9 cellular contexts compared by ENCODE assay signal in the genomic region with DNA sequence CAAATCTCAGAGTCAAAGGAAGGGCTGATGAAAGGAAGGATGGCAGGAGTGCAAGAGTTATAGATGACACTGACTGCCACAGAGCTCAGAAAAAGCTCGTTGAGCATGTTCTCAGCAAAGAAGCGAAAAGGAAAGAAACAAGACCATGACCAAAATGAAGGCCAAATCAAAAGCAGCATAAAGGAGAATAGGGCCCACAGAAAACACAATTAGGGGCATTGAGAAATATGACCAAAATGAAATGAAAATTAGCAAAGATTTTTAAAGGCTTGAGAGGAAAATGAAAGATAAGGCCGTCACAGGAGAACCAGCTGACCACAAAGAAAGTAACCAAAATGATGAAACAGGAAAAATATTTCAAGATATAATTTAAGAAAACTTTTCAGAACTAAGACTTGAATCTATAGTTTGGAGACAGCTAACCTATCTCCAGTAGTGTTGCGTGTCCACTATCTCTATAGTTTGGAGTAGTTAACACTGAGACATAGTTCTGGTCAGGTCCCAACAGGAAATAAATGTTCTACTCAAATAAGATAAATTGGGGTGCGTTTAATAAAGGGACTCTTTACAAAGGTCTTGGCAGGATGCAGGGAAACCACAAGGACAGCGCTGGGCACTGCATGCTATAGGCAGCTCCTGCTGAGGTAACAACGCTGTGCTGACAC. TPM values are rescaled to one million over a fixed set of nuclear protein-coding genes. Genes with fewer than 3 reads are reported as not detected.
"Had no signal": no experiment of that assay in that cellular context is flagged by ENCODE, and none has a peak within 500 bp of the region (broad histone marks: within the 10 kb centered on the region; RNA-seq: fewer than 3 reads in every experiment).

No MANE protein-coding gene starts in this region.

- DNase-seq: H7, IMR-90, KBM-7 had no signal

- H3K27ac Mint-ChIP-seq: GM23338 had no signal

- H3K4me1 ChIP-seq: HAP-1 had no signal

- H3K4me1 Mint-ChIP-seq: GM23338 had no signal

- H3K9ac ChIP-seq: KMS-11 had no signal

- ATAC-seq: GM23338, HCT116 had no signal

- H3K36me3 ChIP-seq: HAP-1 had no signal

- H3K27ac ChIP-seq: KMS-11 had no signal

- H2AFZ ChIP-seq: GM23338 had no signal

- H3K4me3 Mint-ChIP-seq: GM23338 had no signal

- H3K4me2 ChIP-seq: GM23338, KMS-11 had no signal

- H3K4me3 ChIP-seq: GM23338, HAP-1 had no signal

RNA-seq across cellular contexts. Expression of a gene that starts 7.9 kb away (rescaled TPM):
- total RNA-seq: GM23338, H4, H7, HT-29, IMR-90 had no signal
- polyA plus RNA-seq: GM23338, IMR-90 had no signal
